ENCODE assay signal across 15 cellular contexts in the genomic region with DNA sequence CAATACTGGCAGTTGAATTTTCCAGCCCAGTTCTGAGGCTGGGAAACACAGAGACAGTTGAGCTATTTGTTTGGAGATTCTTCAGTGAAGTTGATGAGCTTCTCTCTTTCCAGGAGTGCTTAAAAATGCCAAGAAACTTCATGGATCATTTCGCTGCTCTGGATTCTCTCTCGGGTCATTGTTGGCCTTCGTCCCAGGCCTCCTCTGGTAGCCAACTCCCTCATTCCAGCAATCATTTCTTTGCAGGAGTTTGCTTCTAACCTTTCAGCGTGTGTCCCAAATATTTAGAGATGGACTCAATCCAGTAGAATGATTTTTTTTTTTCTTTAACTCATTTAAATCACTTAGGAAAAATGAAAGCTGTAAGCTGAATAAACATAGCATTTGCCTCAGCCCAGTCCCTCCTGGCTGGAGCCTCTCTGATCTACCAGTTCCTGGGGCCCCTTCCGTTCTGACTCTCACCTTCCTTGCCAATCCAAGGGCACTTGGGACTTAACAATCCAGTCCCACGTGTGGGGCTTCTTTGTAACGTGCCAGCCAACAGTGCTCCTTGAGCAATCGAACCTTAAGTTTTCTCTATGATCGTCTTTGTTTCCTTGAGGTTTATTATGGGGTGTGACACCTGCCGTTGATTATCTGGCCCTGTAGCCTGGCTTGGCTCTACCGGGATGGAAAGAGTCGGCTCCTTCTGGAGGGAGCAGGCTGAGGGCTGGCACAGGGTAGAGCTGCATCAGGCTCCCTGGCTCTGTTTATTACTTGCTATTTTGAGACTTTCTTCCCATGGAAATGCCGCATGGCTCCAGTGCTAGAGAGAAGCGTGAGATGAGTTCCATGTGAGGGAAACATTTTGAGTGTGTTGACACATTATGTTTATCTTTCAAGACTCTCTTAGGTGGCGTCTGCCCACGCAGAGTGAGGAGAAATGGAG.
DNase-seq lines count a peak whose midpoint lies in the region; ATAC-seq and TF ChIP-seq lines count a peak whose summit lies in the region.
"Had no signal": no experiment of that assay in that cellular context is flagged by ENCODE, and none has a peak within 500 bp of the region (broad histone marks: within the 10 kb centered on the region; RNA-seq: fewer than 3 reads in every experiment).

No MANE protein-coding gene starts in this region.

- H3K27me3 ChIP-seq in breast epithelium (peaks cover 0 to 19% of the 10 kb centered on the region in 2 donors), right cardiac atrium (ENCODE audit: control insufficient read depth, insufficient read depth) (no peaks in the 10 kb centered on the region)

- no peaks in the 10 kb centered on the region for H3K36me3 Mint-ChIP-seq in glutamatergic neuron (ENCODE audit: unreplicated experiment)
- H3K36me3 Mint-ChIP-seq in activated CD4-positive, alpha-beta memory T cell treated with anti-CD3 and anti-CD28 coated beads, Interleukin-2, amount 10 ng/mL, durations not matched to agents 7 days and 5 days (ENCODE audit: low read depth), result no peaks in the 10 kb centered on the region
- H3K36me3 Mint-ChIP-seq: stimulated activated memory B cell treated with anti-CD40 and anti-IgM and Interleukin-4, amounts not matched to agents 10 μg/mL and 1 μg/mL and 100 μg/mL, for 72 hours had no signal

- DNase-seq in Daoy (ENCODE audit: low read depth) (peak; percentile 11), breast epithelium (ENCODE audit: low spot score in 2 of 2) (peak in 1 of 2 donors; percentile 27), right cardiac atrium (peak; percentile 45 to 81 (median 64)), sciatic nerve (ENCODE audit: low spot score) (peak; percentile 86), UCSD-AML1 (lab: John Stamatoyannopoulos, UW; ENCODE audit: unreplicated experiment) (no peak), glutamatergic neuron (no peak)
- no peak for DNase-seq in activated CD4-positive, alpha-beta memory T cell treated with anti-CD3 and anti-CD28 coated beads, Interleukin-2, amount 10 ng/mL, durations not matched to agents 7 days and 5 days
- DNase-seq: activated T-cell treated with anti-CD3 and anti-CD28 coated beads, Interleukin-2, amount 50 U/mL, for 72 hours; islet precursor cell; NCI-H1436 had no signal

- H3K9me3 Mint-ChIP-seq in glutamatergic neuron (ENCODE audit: unreplicated experiment), result no peaks in the 10 kb centered on the region
- no peaks in the 10 kb centered on the region for H3K9me3 Mint-ChIP-seq in activated CD4-positive, alpha-beta memory T cell treated with anti-CD3 and anti-CD28 coated beads, Interleukin-2, amount 10 ng/mL, durations not matched to agents 7 days and 5 days
- H3K9me3 Mint-ChIP-seq: activated T-cell treated with anti-CD3 and anti-CD28 coated beads, Interleukin-2, amount 50 U/mL, for 72 hours had no signal

- intact Hi-C loops in breast epithelium (cut with DNase I; ENCODE audit: low total_unique reads), result no loop called here
- intact Hi-C loops in right cardiac atrium (cut with DNase I), result no loop called here
- intact Hi-C loops in sciatic nerve (cut with DNase I), result no loop called here

- TF ChIP-seq CTCF in breast epithelium (IDR thresholded peaks at IDR 0.05) (no peak), glutamatergic neuron (IDR thresholded peaks at IDR 0.05; ENCODE audit: partially characterized antibody, unreplicated experiment) (no peak)

- H3K4me3 ChIP-seq in breast epithelium, result peak overlapping the region in 2 of 3 donors; percentile 25 to 28
- no peak overlapping the region for H3K4me3 ChIP-seq in right cardiac atrium (ENCODE audit: low read length)
- H3K4me3 ChIP-seq: skin epidermis had no signal

- no peaks in the 10 kb centered on the region for H3K4me1 Mint-ChIP-seq in glutamatergic neuron (ENCODE audit: low read depth, unreplicated experiment)
- H3K4me1 Mint-ChIP-seq in activated CD4-positive, alpha-beta memory T cell treated with anti-CD3 and anti-CD28 coated beads, Interleukin-2, amount 10 ng/mL, durations not matched to agents 7 days and 5 days, result no peaks in the 10 kb centered on the region
- H3K4me1 Mint-ChIP-seq: stimulated activated memory B cell treated with anti-CD40 and anti-IgM and Interleukin-4, amounts not matched to agents 10 μg/mL and 1 μg/mL and 100 μg/mL, for 72 hours had no signal

- H3K27ac Mint-ChIP-seq in glutamatergic neuron (ENCODE audit: unreplicated experiment), result no peak overlapping the region
- no peak overlapping the region for H3K27ac Mint-ChIP-seq in activated CD4-positive, alpha-beta memory T cell treated with anti-CD3 and anti-CD28 coated beads, Interleukin-2, amount 10 ng/mL, durations not matched to agents 7 days and 5 days
- H3K27ac Mint-ChIP-seq: activated T-cell treated with anti-CD3 and anti-CD28 coated beads, Interleukin-2, amount 50 U/mL, for 72 hours; stimulated activated memory B cell treated with anti-CD40 and anti-IgM and Interleukin-4, amounts not matched to agents 10 μg/mL and 1 μg/mL and 100 μg/mL, for 72 hours had no signal

- no peaks in the 10 kb centered on the region for H3K36me3 ChIP-seq in breast epithelium

- peak; percentile 62 to 79 for ATAC-seq in right cardiac atrium
- peak; percentile 91 for ATAC-seq in sciatic nerve
- no peak for ATAC-seq in GM21447 (IDR thresholded peaks at IDR 0.05; ENCODE audit: unreplicated experiment)
- ATAC-seq: activated T-cell treated with anti-CD3 and anti-CD28 coated beads, Interleukin-2, amount 50 U/mL, for 72 hours; Panc1; stimulated activated memory B cell treated with anti-CD40 and anti-IgM and Interleukin-4, amounts not matched to agents 10 μg/mL and 1 μg/mL and 100 μg/mL, for 72 hours had no signal

- CTCF ChIA-PET in activated CD4-positive, alpha-beta memory T cell treated with anti-CD3 and anti-CD28 coated beads, Interleukin-2, amount 10 ng/mL, durations not matched to agents 7 days and 5 days (lab: Charles Lee), result no interaction called here

- no peaks in the 10 kb centered on the region for H3K27me3 Mint-ChIP-seq in glutamatergic neuron (ENCODE audit: unreplicated experiment)
- no peaks in the 10 kb centered on the region for H3K27me3 Mint-ChIP-seq in activated CD4-positive, alpha-beta memory T cell treated with anti-CD3 and anti-CD28 coated beads, Interleukin-2, amount 10 ng/mL, durations not matched to agents 7 days and 5 days
- H3K27me3 Mint-ChIP-seq: stimulated activated memory B cell treated with anti-CD40 and anti-IgM and Interleukin-4, amounts not matched to agents 10 μg/mL and 1 μg/mL and 100 μg/mL, for 72 hours had no signal

- POLR2A ChIA-PET in activated CD4-positive, alpha-beta memory T cell treated with anti-CD3 and anti-CD28 coated beads, Interleukin-2, amount 10 ng/mL, durations not matched to agents 7 days and 5 days (lab: Charles Lee), result no interaction called here

- no peak overlapping the region for H3K4me3 Mint-ChIP-seq in glutamatergic neuron (ENCODE audit: unreplicated experiment)
- H3K4me3 Mint-ChIP-seq in activated CD4-positive, alpha-beta memory T cell treated with anti-CD3 and anti-CD28 coated beads, Interleukin-2, amount 10 ng/mL, durations not matched to agents 7 days and 5 days, result no peak overlapping the region
- H3K4me3 Mint-ChIP-seq: activated T-cell treated with anti-CD3 and anti-CD28 coated beads, Interleukin-2, amount 50 U/mL, for 72 hours; stimulated activated memory B cell treated with anti-CD40 and anti-IgM and Interleukin-4, amounts not matched to agents 10 μg/mL and 1 μg/mL and 100 μg/mL, for 72 hours had no signal

- H3K4me1 ChIP-seq in breast epithelium (no peaks in the 10 kb centered on the region), right cardiac atrium (ENCODE audit: control insufficient read depth, insufficient read depth, low read length) (no peaks in the 10 kb centered on the region)

- H3K27ac ChIP-seq in breast epithelium, result peak overlapping the region in 1 of 2 donors; percentile 12
- H3K27ac ChIP-seq in right cardiac atrium (ENCODE audit: low read length), result no peak overlapping the region
- H3K27ac ChIP-seq: C4-2B had no signal

- 33% methylated on average over 16 of the region's 16 CpGs for WGBS in right cardiac atrium

- H3K9me3 ChIP-seq in breast epithelium (no peaks in the 10 kb centered on the region), right cardiac atrium (ENCODE audit: control insufficient read depth, low read length) (no peaks in the 10 kb centered on the region)

- no peak for TF ChIP-seq POLR2A in breast epithelium (IDR thresholded peaks at IDR 0.05)

Comparison
In these comparisons a context has a peak if more than half of its experiments do, and no peak if none do; other contexts are left out.
1. DNase-seq: peak in Daoy (single experiment), right cardiac atrium (3 of 3) and sciatic nerve (single experiment); none in UCSD-AML1 (single experiment), glutamatergic neuron (single experiment) and activated CD4-positive, alpha-beta memory T cell treated with anti-CD3 and anti-CD28 coated beads, Interleukin-2, amount 10 ng/mL, durations not matched to agents 7 days and 5 days (single experiment).